In the genomic region with DNA sequence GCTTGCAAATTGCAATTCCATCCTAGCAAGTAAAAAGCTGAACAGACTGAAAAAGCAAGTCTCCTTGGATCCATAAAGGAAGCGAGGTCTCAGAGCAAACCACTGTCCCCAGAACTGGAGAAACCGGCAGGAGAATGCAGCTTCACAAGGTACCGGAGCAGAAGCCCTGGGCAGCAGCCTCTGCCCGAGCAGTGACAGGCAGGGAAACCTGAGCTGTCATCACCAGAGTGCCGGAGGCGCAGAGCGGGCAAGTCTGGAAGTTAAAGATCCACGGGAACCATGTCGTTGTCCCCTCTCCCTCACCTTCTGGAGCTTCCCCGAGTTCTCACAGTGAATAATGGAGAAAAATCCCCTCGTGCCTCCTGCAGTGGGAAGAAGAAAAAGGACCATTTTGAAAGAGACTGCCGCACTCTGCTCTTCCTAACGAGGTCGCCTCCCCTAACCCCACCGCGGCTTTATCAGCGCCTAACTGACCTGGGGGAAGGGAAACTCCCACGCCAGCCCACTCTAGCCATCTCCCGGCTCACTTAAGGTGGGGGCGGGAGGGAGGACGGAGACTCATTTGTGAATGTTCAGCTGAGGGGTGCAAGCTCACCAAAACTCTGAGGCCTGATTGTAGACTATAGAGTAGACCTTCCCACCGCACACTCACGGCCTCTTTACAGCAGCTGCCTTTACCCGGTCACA, we compare ENCODE assay signal across 1 cellular context.
A peak's percentile ranks its signal among the peaks of the same experiment; 100 is the strongest.
TF ChIP-seq lines count a peak whose summit lies in the region.

No MANE protein-coding gene starts in this region.

TF ChIP-seq in K562, 482 proteins besides CTCF, POLR2A, EP300 and RAD21 (continued from another document):
- no peak for TF ChIP-seq ZNF740 (CRISPR knock-in tag; IDR thresholded peaks at IDR 0.05)
- TF ChIP-seq ZNF740 (tag; IDR thresholded peaks at IDR 0.05): no peak
- no peak for TF ChIP-seq ZNF76 (CRISPR knock-in tag; IDR thresholded peaks at IDR 0.05; ENCODE audit: borderline replicate concordance)
- TF ChIP-seq ZKSCAN8 (CRISPR knock-in tag; IDR thresholded peaks at IDR 0.05): no peak
- TF ChIP-seq ZNF277 (CRISPR knock-in tag; IDR thresholded peaks at IDR 0.05; ENCODE audit: borderline replicate concordance): no peak
- TF ChIP-seq TEAD1 (CRISPR knock-in tag; IDR thresholded peaks at IDR 0.05): no peak
- TF ChIP-seq THRAP3 (IDR thresholded peaks at IDR 0.05; ENCODE audit: borderline replicate concordance): no peak
- TF ChIP-seq TBP (optimal IDR thresholded peaks at IDR 0.05; ENCODE audit: low read depth, low read length): no peak
- no peak for TF ChIP-seq EHMT2 (IDR thresholded peaks at IDR 0.05)
- TF ChIP-seq, protein P1, sequence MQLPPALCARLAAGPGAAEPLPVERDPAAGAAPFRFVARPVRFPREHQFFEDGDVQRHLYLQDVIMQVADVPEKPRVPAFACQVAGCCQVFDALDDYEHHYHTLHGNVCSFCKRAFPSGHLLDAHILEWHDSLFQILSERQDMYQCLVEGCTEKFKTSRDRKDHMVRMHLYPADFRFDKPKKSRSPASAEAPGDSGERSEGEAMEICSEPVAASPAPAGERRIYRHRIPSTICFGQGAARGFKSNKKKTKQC (CRISPR knock-in tag; IDR thresholded peaks at IDR 0.05): no peak
- TF ChIP-seq KDM4B (IDR thresholded peaks at IDR 0.05; ENCODE audit: borderline replicate concordance in 2 of 2, low read depth in 1 of 2): no peak
- TF ChIP-seq KAT2B (IDR thresholded peaks at IDR 0.05; ENCODE audit: low read depth, low read length): no peak
- TF ChIP-seq CBFA2T3 (IDR thresholded peaks at IDR 0.05): peak; percentile 75
- TF ChIP-seq ZNF354B (CRISPR knock-in tag; IDR thresholded peaks at IDR 0.05): no peak
- TF ChIP-seq WHSC1 (IDR thresholded peaks at IDR 0.05; ENCODE audit: low read length): no peak
- TF ChIP-seq KAT7 (CRISPR knock-in tag; IDR thresholded peaks at IDR 0.05; ENCODE audit: borderline replicate concordance): no peak
- TF ChIP-seq, protein P2, sequence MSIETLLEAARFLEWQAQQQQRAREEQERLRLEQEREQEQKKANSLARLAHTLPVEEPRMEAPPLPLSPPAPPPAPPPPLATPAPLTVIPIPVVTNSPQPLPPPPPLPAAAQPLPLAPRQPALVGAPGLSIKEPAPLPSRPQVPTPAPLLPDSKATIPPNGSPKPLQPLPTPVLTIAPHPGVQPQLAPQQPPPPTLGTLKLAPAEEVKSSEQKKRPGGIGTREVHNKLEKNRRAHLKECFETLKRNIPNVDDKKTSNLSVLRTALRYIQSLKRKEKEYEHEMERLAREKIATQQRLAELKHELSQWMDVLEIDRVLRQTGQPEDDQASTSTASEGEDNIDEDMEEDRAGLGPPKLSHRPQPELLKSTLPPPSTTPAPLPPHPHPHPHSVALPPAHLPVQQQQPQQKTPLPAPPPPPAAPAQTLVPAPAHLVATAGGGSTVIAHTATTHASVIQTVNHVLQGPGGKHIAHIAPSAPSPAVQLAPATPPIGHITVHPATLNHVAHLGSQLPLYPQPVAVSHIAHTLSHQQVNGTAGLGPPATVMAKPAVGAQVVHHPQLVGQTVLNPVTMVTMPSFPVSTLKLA (conservative IDR thresholded peaks at IDR 0.05): no peak; a peak in 1 of 4 replicates
- TF ChIP-seq NCOA6 (IDR thresholded peaks at IDR 0.05): no peak
- peak; percentile 31; the same call in 1 of the 2 replicates for TF ChIP-seq TFAP4 (CRISPR knock-in tag; IDR thresholded peaks at IDR 0.05; ENCODE audit: borderline replicate concordance)
- no peak for TF ChIP-seq PRPF4 (IDR thresholded peaks at IDR 0.05; ENCODE audit: insufficient read depth, low read depth, low read length, poor library complexity, severe bottlenecking)
- TF ChIP-seq TEAD2 (tag; IDR thresholded peaks at IDR 0.05): no peak
- TF ChIP-seq ZNF766 (CRISPR knock-in tag; conservative IDR thresholded peaks at IDR 0.05): no peak
- TF ChIP-seq ZNF639 (CRISPR knock-in tag; conservative IDR thresholded peaks at IDR 0.05 in 1 of 2, IDR thresholded peaks at IDR 0.05 in 1 of 2): no peak
- no peak for TF ChIP-seq FOXK2 (conservative IDR thresholded peaks at IDR 0.05 in 1 of 2, IDR thresholded peaks at IDR 0.05 in 1 of 2; ENCODE audit: low read depth in 2 of 2)
- no peak for TF ChIP-seq ZFPM2 (CRISPR knock-in tag; IDR thresholded peaks at IDR 0.05)
- TF ChIP-seq, protein P3, sequence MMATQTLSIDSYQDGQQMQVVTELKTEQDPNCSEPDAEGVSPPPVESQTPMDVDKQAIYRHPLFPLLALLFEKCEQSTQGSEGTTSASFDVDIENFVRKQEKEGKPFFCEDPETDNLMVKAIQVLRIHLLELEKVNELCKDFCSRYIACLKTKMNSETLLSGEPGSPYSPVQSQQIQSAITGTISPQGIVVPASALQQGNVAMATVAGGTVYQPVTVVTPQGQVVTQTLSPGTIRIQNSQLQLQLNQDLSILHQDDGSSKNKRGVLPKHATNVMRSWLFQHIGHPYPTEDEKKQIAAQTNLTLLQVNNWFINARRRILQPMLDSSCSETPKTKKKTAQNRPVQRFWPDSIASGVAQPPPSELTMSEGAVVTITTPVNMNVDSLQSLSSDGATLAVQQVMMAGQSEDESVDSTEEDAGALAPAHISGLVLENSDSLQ (IDR thresholded peaks at IDR 0.05): peak; percentile 35; the same call in 1 of the 2 replicates
- no peak for TF ChIP-seq HLTF (IDR thresholded peaks at IDR 0.05)
- TF ChIP-seq SMC3 (conservative IDR thresholded peaks at IDR 0.05; ENCODE audit: insufficient read depth, low read depth, low read length): no peak
- TF ChIP-seq NFRKB (IDR thresholded peaks at IDR 0.05; ENCODE audit: low read depth): no peak
- TF ChIP-seq, protein P4, sequence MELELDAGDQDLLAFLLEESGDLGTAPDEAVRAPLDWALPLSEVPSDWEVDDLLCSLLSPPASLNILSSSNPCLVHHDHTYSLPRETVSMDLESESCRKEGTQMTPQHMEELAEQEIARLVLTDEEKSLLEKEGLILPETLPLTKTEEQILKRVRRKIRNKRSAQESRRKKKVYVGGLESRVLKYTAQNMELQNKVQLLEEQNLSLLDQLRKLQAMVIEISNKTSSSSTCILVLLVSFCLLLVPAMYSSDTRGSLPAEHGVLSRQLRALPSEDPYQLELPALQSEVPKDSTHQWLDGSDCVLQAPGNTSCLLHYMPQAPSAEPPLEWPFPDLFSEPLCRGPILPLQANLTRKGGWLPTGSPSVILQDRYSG (tag; conservative IDR thresholded peaks at IDR 0.05; ENCODE audit: low read depth): no peak
- no peak for TF ChIP-seq HNRNPL (IDR thresholded peaks at IDR 0.05; ENCODE audit: low read depth, low read length)
- no peak for TF ChIP-seq ZNF830 (CRISPR knock-in tag; IDR thresholded peaks at IDR 0.05)
- TF ChIP-seq, protein P5, sequence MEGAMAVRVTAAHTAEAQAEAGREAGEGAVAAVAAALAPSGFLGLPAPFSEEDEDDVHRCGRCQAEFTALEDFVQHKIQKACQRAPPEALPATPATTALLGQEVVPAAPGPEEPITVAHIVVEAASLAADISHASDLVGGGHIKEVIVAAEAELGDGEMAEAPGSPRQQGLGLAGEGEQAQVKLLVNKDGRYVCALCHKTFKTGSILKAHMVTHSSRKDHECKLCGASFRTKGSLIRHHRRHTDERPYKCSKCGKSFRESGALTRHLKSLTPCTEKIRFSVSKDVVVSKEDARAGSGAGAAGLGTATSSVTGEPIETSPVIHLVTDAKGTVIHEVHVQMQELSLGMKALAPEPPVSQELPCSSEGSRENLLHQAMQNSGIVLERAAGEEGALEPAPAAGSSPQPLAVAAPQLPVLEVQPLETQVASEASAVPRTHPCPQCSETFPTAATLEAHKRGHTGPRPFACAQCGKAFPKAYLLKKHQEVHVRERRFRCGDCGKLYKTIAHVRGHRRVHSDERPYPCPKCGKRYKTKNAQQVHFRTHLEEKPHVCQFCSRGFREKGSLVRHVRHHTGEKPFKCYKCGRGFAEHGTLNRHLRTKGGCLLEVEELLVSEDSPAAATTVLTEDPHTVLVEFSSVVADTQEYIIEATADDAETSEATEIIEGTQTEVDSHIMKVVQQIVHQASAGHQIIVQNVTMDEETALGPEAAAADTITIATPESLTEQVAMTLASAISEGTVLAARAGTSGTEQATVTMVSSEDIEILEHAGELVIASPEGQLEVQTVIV (CRISPR knock-in tag; IDR thresholded peaks at IDR 0.05; ENCODE audit: borderline replicate concordance): no peak
- TF ChIP-seq NFIX (CRISPR knock-in tag; IDR thresholded peaks at IDR 0.05; ENCODE audit: low read depth): no peak
- no peak for TF ChIP-seq HDAC3 (IDR thresholded peaks at IDR 0.05; ENCODE audit: borderline replicate concordance, partially characterized antibody)
- no peak for TF ChIP-seq PHTF2 (CRISPR knock-in tag; IDR thresholded peaks at IDR 0.05)
- TF ChIP-seq CC2D1A (IDR thresholded peaks at IDR 0.05): no peak
- TF ChIP-seq KLF6 (CRISPR knock-in tag; IDR thresholded peaks at IDR 0.05; ENCODE audit: borderline replicate concordance): no peak
- TF ChIP-seq ZNF717 (CRISPR knock-in tag; IDR thresholded peaks at IDR 0.05): no peak
- no peak for TF ChIP-seq NFIC (IDR thresholded peaks at IDR 0.05)
- TF ChIP-seq PML (IDR thresholded peaks at IDR 0.05; ENCODE audit: low read length): no peak
- TF ChIP-seq CBFA2T2 (conservative IDR thresholded peaks at IDR 0.05): peak; percentile 54
- TF ChIP-seq PCBP2 (IDR thresholded peaks at IDR 0.05; ENCODE audit: low read depth, low read length, poor library complexity, severe bottlenecking): no peak
- no peak for TF ChIP-seq ZNF282 (CRISPR knock-in tag; IDR thresholded peaks at IDR 0.05)
- TF ChIP-seq, protein P6, sequence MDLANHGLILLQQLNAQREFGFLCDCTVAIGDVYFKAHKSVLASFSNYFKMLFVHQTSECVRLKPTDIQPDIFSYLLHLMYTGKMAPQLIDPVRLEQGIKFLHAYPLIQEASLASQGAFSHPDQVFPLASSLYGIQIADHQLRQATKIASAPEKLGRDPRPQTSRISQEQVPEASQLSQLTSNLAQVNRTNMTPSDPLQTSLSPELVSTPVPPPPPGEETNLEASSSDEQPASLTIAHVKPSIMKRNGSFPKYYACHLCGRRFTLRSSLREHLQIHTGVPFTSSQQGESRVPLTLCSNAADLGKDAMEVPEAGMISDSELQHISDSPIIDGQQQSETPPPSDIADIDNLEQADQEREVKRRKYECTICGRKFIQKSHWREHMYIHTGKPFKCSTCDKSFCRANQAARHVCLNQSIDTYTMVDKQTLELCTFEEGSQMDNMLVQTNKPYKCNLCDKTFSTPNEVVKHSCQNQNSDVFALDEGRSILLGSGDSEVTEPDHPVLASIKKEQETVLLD (IDR thresholded peaks at IDR 0.05): 0 out of 2 replicates have a peak, but pooled peaks have one; percentile 30
- TF ChIP-seq, protein P7, sequence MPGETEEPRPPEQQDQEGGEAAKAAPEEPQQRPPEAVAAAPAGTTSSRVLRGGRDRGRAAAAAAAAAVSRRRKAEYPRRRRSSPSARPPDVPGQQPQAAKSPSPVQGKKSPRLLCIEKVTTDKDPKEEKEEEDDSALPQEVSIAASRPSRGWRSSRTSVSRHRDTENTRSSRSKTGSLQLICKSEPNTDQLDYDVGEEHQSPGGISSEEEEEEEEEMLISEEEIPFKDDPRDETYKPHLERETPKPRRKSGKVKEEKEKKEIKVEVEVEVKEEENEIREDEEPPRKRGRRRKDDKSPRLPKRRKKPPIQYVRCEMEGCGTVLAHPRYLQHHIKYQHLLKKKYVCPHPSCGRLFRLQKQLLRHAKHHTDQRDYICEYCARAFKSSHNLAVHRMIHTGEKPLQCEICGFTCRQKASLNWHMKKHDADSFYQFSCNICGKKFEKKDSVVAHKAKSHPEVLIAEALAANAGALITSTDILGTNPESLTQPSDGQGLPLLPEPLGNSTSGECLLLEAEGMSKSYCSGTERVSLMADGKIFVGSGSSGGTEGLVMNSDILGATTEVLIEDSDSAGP (CRISPR knock-in tag; IDR thresholded peaks at IDR 0.05): no peak
